In the genomic region with DNA sequence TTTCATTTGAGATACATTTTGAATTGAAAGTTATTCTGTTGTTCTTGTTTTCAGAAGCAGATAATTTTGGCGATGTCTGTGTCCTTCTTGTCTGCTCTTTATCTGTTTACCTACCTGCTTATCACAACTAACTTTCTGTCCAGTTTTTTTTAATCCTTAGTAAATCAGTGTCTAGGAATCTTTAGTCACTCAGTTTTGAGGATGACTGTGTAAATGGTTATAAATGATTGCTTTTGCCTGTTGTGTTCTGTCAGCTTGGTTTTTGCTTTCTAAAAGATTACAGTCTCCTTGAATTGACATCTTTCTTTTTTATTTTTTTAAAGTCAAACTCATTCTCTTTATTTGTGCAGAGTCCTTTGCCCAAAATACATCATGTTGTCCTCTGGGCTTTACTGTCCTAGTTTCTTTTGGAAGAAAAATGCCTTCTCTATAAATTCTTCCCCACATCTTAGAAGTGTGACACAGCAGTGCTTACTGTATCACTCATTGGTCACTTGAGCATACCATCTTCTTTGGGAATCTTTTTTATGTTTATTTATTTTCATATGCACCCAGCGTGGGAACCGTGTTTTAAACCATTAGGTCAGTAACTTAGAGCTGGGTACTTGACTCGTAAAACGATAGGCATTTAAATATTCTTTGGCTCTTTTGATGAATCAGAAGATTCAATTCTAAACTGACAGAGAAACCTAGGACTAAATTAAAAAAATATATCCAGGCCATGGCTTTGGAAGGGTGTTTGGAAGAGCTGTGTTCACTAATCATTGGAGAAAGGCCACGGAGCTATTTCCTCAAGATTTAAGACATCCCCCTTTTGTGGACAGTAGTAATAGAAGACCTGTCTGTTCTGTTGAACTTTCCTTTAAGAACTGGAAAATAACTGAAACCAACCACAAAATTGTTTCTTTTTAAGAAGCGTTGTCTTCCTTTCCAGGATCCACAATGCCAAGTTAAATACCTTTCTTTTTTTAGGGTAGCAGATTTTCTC, we compare ENCODE assay signal across 11 cellular contexts. TPM values are rescaled to one million over a fixed set of nuclear protein-coding genes. Genes with fewer than 3 reads are reported as not detected.
DNase-seq lines count a peak whose midpoint lies in the region; ATAC-seq and TF ChIP-seq lines count a peak whose summit lies in the region.
"Had no signal": no experiment of that assay in that cellular context is flagged by ENCODE, and none has a peak within 500 bp of the region (broad histone marks: within the 10 kb centered on the region; RNA-seq: fewer than 3 reads in every experiment).

No MANE protein-coding gene starts in this region.

- ATAC-seq in GM18502 (IDR thresholded peaks at IDR 0.05; ENCODE audit: poor library complexity, unreplicated experiment) (no peak), left colon (no peak)

- H4K20me1 ChIP-seq in MM.1S (ENCODE audit: insufficient read depth, low read length): no peaks in the 10 kb centered on the region

- peaks cover 58% of the 10 kb centered on the region for H3K4me1 Mint-ChIP-seq in Caco-2 (ENCODE audit: low read depth, unreplicated experiment)
- H3K4me1 Mint-ChIP-seq: activated CD4-positive, alpha-beta T cell treated with anti-CD3 and anti-CD28 coated beads, Interleukin-2, amount 10 ng/mL, durations not matched to agents 7 days and 5 days had no signal

- H3K4me3 ChIP-seq in Caco-2 (ENCODE audit: low read depth, low read length): no peak overlapping the region
- no peak overlapping the region for H3K4me3 ChIP-seq in foreskin fibroblast (ENCODE audit: low read depth in 1 of 2, low read length in 2 of 2)
- H3K4me3 ChIP-seq in sigmoid colon: no peak overlapping the region
- H3K4me3 ChIP-seq in MM.1S (ENCODE audit: low read length): no peak overlapping the region
- H3K4me3 ChIP-seq: HAP-1 had no signal

- CTCF ChIA-PET in Caco-2 (lab: Charles Lee): interaction anchor here (0.7 kb wide), 1 partner anchor 641 kb away, joined by 5 read pairs; no protein-coding TSS in a partner anchor

- H3K9me3 ChIP-seq in Caco-2 (no peaks in the 10 kb centered on the region), sigmoid colon (no peaks in the 10 kb centered on the region), MM.1S (replicated peaks; ENCODE audit: insufficient read depth, low read length) (no peaks in the 10 kb centered on the region)
- H3K9me3 ChIP-seq: HAP-1 had no signal

- POLR2A ChIA-PET in Caco-2 (lab: Charles Lee): no interaction called here

- whole genome bisulfite sequencing in sigmoid colon, 2 donors: 69 to 72% methylated on average over 7 of the region's 7 CpGs

- intact Hi-C loops in Caco-2 (cut with micrococcal nuclease; ENCODE audit: unreplicated experiment): no loop called here
- intact Hi-C loops in sigmoid colon (cut with DNase I): no loop called here
- intact Hi-C loops in left colon (cut with DNase I, micrococcal nuclease): no loop called here

- no peaks in the 10 kb centered on the region for H3K9me2 ChIP-seq in MM.1S (replicated peaks; ENCODE audit: insufficient read depth, low read length)

- H3K27ac Mint-ChIP-seq in Caco-2 (ENCODE audit: unreplicated experiment): peak overlapping the region; percentile 48
- H3K27ac Mint-ChIP-seq: activated CD4-positive, alpha-beta T cell treated with anti-CD3 and anti-CD28 coated beads, Interleukin-2, amount 10 ng/mL, durations not matched to agents 7 days and 5 days; activated naive CD4-positive, alpha-beta T cell treated with anti-CD3 and anti-CD28 coated beads, Interleukin-2, amount 10 ng/mL, durations not matched to agents 7 days and 5 days had no signal

- no peak overlapping the region for H2AFZ ChIP-seq in MM.1S (ENCODE audit: low read length)

- H3K27ac ChIP-seq in sigmoid colon (peak overlapping the region; percentile 49 to 72 (median 63)), MM.1S (ENCODE audit: low read length) (no peak overlapping the region)

- TF ChIP-seq CTCF in Caco-2 (IDR thresholded peaks at IDR 0.05; ENCODE audit: insufficient read depth in 1 of 2, low read depth in 1 of 2, low read length in 1 of 2, severe bottlenecking in 1 of 2, unreplicated experiment in 1 of 2): no peak
- no peak for TF ChIP-seq CTCF in foreskin fibroblast (IDR thresholded peaks at IDR 0.05; ENCODE audit: low read depth, low read length)
- TF ChIP-seq CTCF in sigmoid colon (IDR thresholded peaks at IDR 0.05): no peak
- TF ChIP-seq CTCF in MM.1S (IDR thresholded peaks at IDR 0.05; ENCODE audit: low read length): no peak

- H3K4me3 Mint-ChIP-seq in Caco-2 (ENCODE audit: unreplicated experiment): peak overlapping the region; percentile 23
- H3K4me3 Mint-ChIP-seq: activated CD4-positive, alpha-beta T cell treated with anti-CD3 and anti-CD28 coated beads, Interleukin-2, amount 10 ng/mL, durations not matched to agents 7 days and 5 days; activated naive CD4-positive, alpha-beta T cell treated with anti-CD3 and anti-CD28 coated beads, Interleukin-2, amount 10 ng/mL, durations not matched to agents 7 days and 5 days had no signal

- H3K9me3 Mint-ChIP-seq in Caco-2 (ENCODE audit: unreplicated experiment): no peaks in the 10 kb centered on the region
- H3K9me3 Mint-ChIP-seq: activated CD4-positive, alpha-beta T cell treated with anti-CD3 and anti-CD28 coated beads, Interleukin-2, amount 10 ng/mL, durations not matched to agents 7 days and 5 days; activated naive CD4-positive, alpha-beta T cell treated with anti-CD3 and anti-CD28 coated beads, Interleukin-2, amount 10 ng/mL, durations not matched to agents 7 days and 5 days had no signal

- H3K4me1 ChIP-seq in Caco-2 (peaks cover 51% of the 10 kb centered on the region), sigmoid colon (peaks cover 0 to 99% (median 83%) of the 10 kb centered on the region in 4 donors), MM.1S (ENCODE audit: low read length) (peaks cover 31% of the 10 kb centered on the region)

- H3K27me3 ChIP-seq in Caco-2 (replicated peaks; ENCODE audit: control insufficient read depth, insufficient read depth, low read length) (no peaks in the 10 kb centered on the region), sigmoid colon (no peaks in the 10 kb centered on the region), MM.1S (replicated peaks; ENCODE audit: insufficient read depth, low read length) (no peaks in the 10 kb centered on the region; the same call in 1 of the 2 replicates)

- H3K36me3 Mint-ChIP-seq in Caco-2 (ENCODE audit: insufficient read depth, unreplicated experiment): peaks cover 8% of the 10 kb centered on the region
- H3K36me3 Mint-ChIP-seq: activated naive CD4-positive, alpha-beta T cell treated with anti-CD3 and anti-CD28 coated beads, Interleukin-2, amount 10 ng/mL, durations not matched to agents 7 days and 5 days had no signal

- peaks cover 3% of the 10 kb centered on the region; the same call in 1 of the 2 replicates for H3K79me2 ChIP-seq in MM.1S (ENCODE audit: low read length)

- DNase-seq in Caco-2: no peak
- DNase-seq in RPMI7951 (ENCODE audit: low read depth): peak; percentile 64
- peak; percentile 66 to 70 for DNase-seq in foreskin fibroblast
- DNase-seq in sigmoid colon: no peak
- no peak for DNase-seq in occipital lobe (lab: John Stamatoyannopoulos, UW)
- DNase-seq in MM.1S: no peak
- no peak for DNase-seq in left colon
- DNase-seq: activated CD4-positive, alpha-beta T cell treated with anti-CD3 and anti-CD28 coated beads, Interleukin-2, amount 10 ng/mL, durations not matched to agents 7 days and 5 days; activated naive CD4-positive, alpha-beta T cell treated with anti-CD3 and anti-CD28 coated beads, Interleukin-2, amount 10 ng/mL, durations not matched to agents 7 days and 5 days had no signal

- no peaks in the 10 kb centered on the region for H3K27me3 Mint-ChIP-seq in Caco-2 (ENCODE audit: insufficient read depth, unreplicated experiment)

- peaks cover 11% of the 10 kb centered on the region for H3F3A ChIP-seq in MM.1S (ENCODE audit: insufficient read depth, low read length)

- TF ChIP-seq POLR2A in sigmoid colon (IDR thresholded peaks at IDR 0.05): no peak

- H3K9ac ChIP-seq in MM.1S (ENCODE audit: low read length): no peak overlapping the region

- no TSS peak for BruUV-seq in Caco-2 (replicated peaks; lab: Mats Ljungman, UMichigan)

- TF ChIP-seq EP300 in sigmoid colon (IDR thresholded peaks at IDR 0.05): no peak

- H3K36me3 ChIP-seq in Caco-2 (ENCODE audit: control insufficient read depth, insufficient read depth, low read length) (no peaks in the 10 kb centered on the region), sigmoid colon (no peaks in the 10 kb centered on the region), MM.1S (replicated peaks; ENCODE audit: insufficient read depth, low read length) (no peaks in the 10 kb centered on the region)
- H3K36me3 ChIP-seq: HAP-1 had no signal

- H3K4me2 ChIP-seq in MM.1S (ENCODE audit: low read depth, low read length): no peak overlapping the region

RNA-seq across cellular contexts. Expression of a gene that starts 20.9 kb away (rescaled TPM):
- total RNA-seq in Caco-2 (2022) (323 and 350 TPM in 2 replicates), sigmoid colon (100 to 1,000 TPM; 269 to 542 (median 281) TPM), occipital lobe (37.7 TPM), left colon (10 to 100 TPM; 32.3 to 54.8 TPM)
- total RNA-seq in RPMI7951 (2014; rRNA removed; shearing (Covaris generic)): 132 and 133 TPM in 2 replicates
- polyA plus RNA-seq in sigmoid colon: 10 to 100 TPM in 2 of 3 donors, 1 to 10 TPM in 1; 3.5 to 28.9 (median 18.0) TPM
- total RNA-seq: activated CD4-positive, alpha-beta T cell treated with anti-CD3 and anti-CD28 coated beads, Interleukin-2, amount 10 ng/mL, durations not matched to agents 7 days and 5 days had no signal

Comparison
In these comparisons a context has a peak if more than half of its experiments do, and no peak if none do; other contexts are left out.
1. DNase-seq: peak in RPMI7951 (single experiment) and foreskin fibroblast (2 of 2); none in Caco-2 (0 of 2), sigmoid colon (single experiment), occipital lobe (single experiment), MM.1S (single experiment) and left colon (0 of 2).